23 cellular contexts compared by ENCODE assay signal in genomic region chr11:23555085-23555484, GRCh38.
DNase-seq lines count a peak whose midpoint lies in the region; ATAC-seq and TF ChIP-seq lines count a peak whose summit lies in the region.
"Had no signal": no experiment of that assay in that cellular context is flagged by ENCODE, and none has a peak within 500 bp of the region (broad histone marks: within the 10 kb centered on the region; RNA-seq: fewer than 3 reads in every experiment).

No MANE protein-coding gene starts in this region.

- no peaks in the 10 kb centered on the region for H3K9me3 Mint-ChIP-seq in WTC11
- H3K9me3 Mint-ChIP-seq: activated CD4-positive, alpha-beta T cell treated with anti-CD3 and anti-CD28 coated beads, Interleukin-2, amount 10 ng/mL, durations not matched to agents 7 days and 5 days; type B pancreatic cell had no signal

- H3K4me3 Mint-ChIP-seq in WTC11 = no peak overlapping the region
- H3K4me3 Mint-ChIP-seq: activated CD4-positive, alpha-beta T cell treated with anti-CD3 and anti-CD28 coated beads, Interleukin-2, amount 10 ng/mL, durations not matched to agents 7 days and 5 days; type B pancreatic cell had no signal

- H3K27me3 Mint-ChIP-seq in WTC11 (ENCODE audit: low read depth) = no peaks in the 10 kb centered on the region
- H3K27me3 Mint-ChIP-seq: activated CD4-positive, alpha-beta T cell treated with anti-CD3 and anti-CD28 coated beads, Interleukin-2, amount 10 ng/mL, durations not matched to agents 7 days and 5 days; type B pancreatic cell had no signal

- no peaks in the 10 kb centered on the region for H3K36me3 Mint-ChIP-seq in WTC11
- H3K36me3 Mint-ChIP-seq: type B pancreatic cell had no signal

- peaks cover 12% of the 10 kb centered on the region for H3K4me1 Mint-ChIP-seq in WTC11
- H3K4me1 Mint-ChIP-seq: activated CD4-positive, alpha-beta T cell treated with anti-CD3 and anti-CD28 coated beads, Interleukin-2, amount 10 ng/mL, durations not matched to agents 7 days and 5 days had no signal

- DNase-seq in HCEC 1CT = peak; percentile 63
- DNase-seq in adipocyte (ENCODE audit: low read depth) = peak; percentile 39
- peak; percentile 57 for DNase-seq in fibroblast of mammary gland (ENCODE audit: low read depth)
- DNase-seq in skeletal muscle cell (ENCODE audit: low read depth) = peak; percentile 36
- DNase-seq in SJCRH30 = no peak
- DNase-seq in ecto neural progenitor cell (ENCODE audit: low spot score) = no peak
- DNase-seq in NCI-H2196 (lab: John Stamatoyannopoulos, UW; ENCODE audit: unreplicated experiment) = no peak
- DNase-seq in WTC11 (ENCODE audit: low spot score) = no peak
- DNase-seq: activated CD4-positive, alpha-beta T cell treated with anti-CD3 and anti-CD28 coated beads, Interleukin-2, amount 10 ng/mL, durations not matched to agents 7 days and 5 days; central memory CD4-positive, alpha-beta T cell; DMS79 treated with DMSO at 0.1 percent for 48 hours; effector memory CD4-positive, alpha-beta T cell; mammary epithelial cell; NCI-H146; NCI-H2171; NCI-H748 treated with DMSO at 0.1 percent for 48 hours; occipital lobe; retina; SHP77 treated with DMSO at 0.1 percent for 48 hours; stimulated activated CD8-positive, alpha-beta memory T cell treated with anti-CD3 and anti-CD28 coated beads, Interleukin-4, amount 100 ng/mL, for 48 hours; T-helper 1 cell had no signal

- no peak overlapping the region for H3K27ac Mint-ChIP-seq in WTC11
- H3K27ac Mint-ChIP-seq: activated CD4-positive, alpha-beta T cell treated with anti-CD3 and anti-CD28 coated beads, Interleukin-2, amount 10 ng/mL, durations not matched to agents 7 days and 5 days; type B pancreatic cell had no signal

- H3K9ac ChIP-seq in adipocyte (ENCODE audit: low read length) = no peak overlapping the region

- H3K4me1 ChIP-seq in adipocyte (ENCODE audit: control insufficient read depth, insufficient read depth, low read length) (peaks cover 3% of the 10 kb centered on the region), SJCRH30 (no peaks in the 10 kb centered on the region)

- ATAC-seq in WTC11 = no peak

- no peak overlapping the region for H3K27ac ChIP-seq in SJCRH30

- H3K4me3 ChIP-seq in adipocyte (ENCODE audit: low read length) (no peak overlapping the region), fibroblast of mammary gland (ENCODE audit: control insufficient read depth, low read depth, low read length) (no peak overlapping the region), skeletal muscle cell (ENCODE audit: low read depth, low read length) (no peak overlapping the region), SJCRH30 (no peak overlapping the region)
- H3K4me3 ChIP-seq: HAP-1 had no signal

- POLR2A ChIA-PET in WTC11 (lab: Charles Lee) = no interaction called here

- CTCF ChIA-PET in WTC11 (lab: Charles Lee) = interaction anchor here (2.1 kb wide), 1 partner anchor 15 kb away, joined by 10 read pairs; no protein-coding TSS in a partner anchor

- no peaks in the 10 kb centered on the region for H3K36me3 ChIP-seq in adipocyte (ENCODE audit: control insufficient read depth, insufficient read depth, low read length, severe bottlenecking)
- H3K36me3 ChIP-seq in SJCRH30 = no peaks in the 10 kb centered on the region
- H3K36me3 ChIP-seq: HAP-1 had no signal

- no peak for TF ChIP-seq CTCF in fibroblast of mammary gland (conservative IDR thresholded peaks at IDR 0.05; ENCODE audit: control insufficient read depth, insufficient read depth, low read depth, low read length)
- no peak for TF ChIP-seq CTCF in WTC11 (IDR thresholded peaks at IDR 0.05)

- no peaks in the 10 kb centered on the region for H3K27me3 ChIP-seq in adipocyte (replicated peaks; ENCODE audit: control insufficient read depth, insufficient read depth, low read length)
- no peaks in the 10 kb centered on the region for H3K27me3 ChIP-seq in SJCRH30

- H3K9me3 ChIP-seq in adipocyte (ENCODE audit: control insufficient read depth, low read length) = peaks cover 7% of the 10 kb centered on the region
- H3K9me3 ChIP-seq in SJCRH30 (replicated peaks) = no peaks in the 10 kb centered on the region
- H3K9me3 ChIP-seq: HAP-1 had no signal

TF ChIP-seq in WTC11, 78 proteins besides CTCF, POLR2A, EP300 and RAD21:
- TF ChIP-seq FOXP4 (CRISPR knock-in tag; IDR thresholded peaks at IDR 0.05) (no peak), ZNF416 (CRISPR knock-in tag; IDR thresholded peaks at IDR 0.05) (no peak), ETV6 (CRISPR knock-in tag; IDR thresholded peaks at IDR 0.05) (no peak), ATF2 (CRISPR knock-in tag; IDR thresholded peaks at IDR 0.05; ENCODE audit: borderline replicate concordance, low read depth) (no peak), ATF1 (CRISPR knock-in tag; IDR thresholded peaks at IDR 0.05) (no peak), FOXJ3 (CRISPR knock-in tag; IDR thresholded peaks at IDR 0.05; ENCODE audit: borderline replicate concordance) (no peak), ZNF219 (CRISPR knock-in tag; IDR thresholded peaks at IDR 0.05; ENCODE audit: borderline replicate concordance) (no peak)

Comparison
In these comparisons a context has a peak if more than half of its experiments do, and no peak if none do; other contexts are left out.
1. DNase-seq: peak in HCEC 1CT (single experiment), adipocyte (single experiment), fibroblast of mammary gland (single experiment) and skeletal muscle cell (single experiment); none in SJCRH30 (0 of 2), ecto neural progenitor cell (single experiment), NCI-H2196 (single experiment) and WTC11 (single experiment).